31 cellular contexts compared by ENCODE assay signal in the genomic region with DNA sequence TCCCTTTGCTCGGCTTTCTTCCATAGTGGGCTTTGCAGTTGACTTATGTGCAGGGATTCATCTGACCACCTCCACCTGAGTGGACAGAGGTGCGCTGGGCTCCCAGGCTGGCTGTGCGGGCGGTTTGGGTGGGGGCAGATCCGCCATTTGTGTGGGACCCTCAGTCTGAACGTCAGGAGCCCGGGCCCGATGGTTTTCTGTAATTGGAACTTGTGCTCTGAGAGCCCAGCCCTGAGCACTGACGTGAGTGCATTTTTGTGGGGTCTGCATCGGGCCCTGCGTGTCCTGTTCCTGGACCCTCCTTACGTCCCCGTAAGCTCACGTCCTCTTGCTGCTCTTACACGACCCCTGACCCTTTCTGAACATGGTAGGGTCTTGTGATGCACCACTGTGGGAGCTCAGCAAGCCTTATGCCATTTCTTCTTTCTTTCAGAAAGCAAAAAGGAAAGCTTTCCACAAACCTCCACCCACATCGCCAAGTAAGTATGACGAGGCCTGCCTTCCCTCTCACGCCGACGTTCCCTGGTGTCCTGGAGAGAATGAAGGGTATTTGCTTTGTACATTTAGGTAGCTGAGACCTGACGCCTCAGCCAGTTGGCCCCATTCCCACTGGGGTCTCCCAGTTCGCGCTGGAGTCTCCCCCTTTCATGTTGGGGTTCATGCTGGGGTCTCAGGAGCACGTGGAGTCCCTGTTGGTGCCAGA.
"Had no signal": no experiment of that assay in that cellular context is flagged by ENCODE, and none has a peak within 500 bp of the region (broad histone marks: within the 10 kb centered on the region; RNA-seq: fewer than 3 reads in every experiment).

No MANE protein-coding gene starts in this region.

- H3K36me3 Mint-ChIP-seq: activated CD8-positive, alpha-beta memory T cell treated with anti-CD3 and anti-CD28 coated beads, Interleukin-2, amount 10 ng/mL, durations not matched to agents 7 days and 5 days; activated naive CD8-positive, alpha-beta T cell treated with anti-CD3 and anti-CD28 coated beads for 36 hours had no signal

- ATAC-seq: activated CD8-positive, alpha-beta memory T cell treated with anti-CD3 and anti-CD28 coated beads, Interleukin-2, amount 10 ng/mL, durations not matched to agents 7 days and 5 days; activated T-cell treated with anti-CD3 and anti-CD28 coated beads, Interleukin-2, amount 50 U/mL, for 72 hours; activated T-helper 17 cell treated with anti-CD3 and anti-CD28 coated beads, Interleukin-2, amount 50 U/mL, for 72 hours had no signal

- H3K27me3 ChIP-seq: ascending aorta, SJCRH30 had no signal

- H3K4me1 ChIP-seq: ascending aorta, SJCRH30 had no signal

- H3K27me3 Mint-ChIP-seq: activated CD4-positive, alpha-beta memory T cell treated with anti-CD3 and anti-CD28 coated beads, Interleukin-2, amount 10 ng/mL, durations not matched to agents 7 days and 5 days; activated CD8-positive, alpha-beta memory T cell treated with anti-CD3 and anti-CD28 coated beads, Interleukin-2, amount 10 ng/mL, durations not matched to agents 7 days and 5 days; activated naive CD8-positive, alpha-beta T cell treated with anti-CD3 and anti-CD28 coated beads for 36 hours; activated T-helper 17 cell treated with anti-CD3 and anti-CD28 coated beads, Interleukin-2, amount 50 U/mL, for 72 hours had no signal

- H3K9ac ChIP-seq: KMS-11 had no signal

- H3K9me3 Mint-ChIP-seq: activated CD4-positive, alpha-beta memory T cell treated with anti-CD3 and anti-CD28 coated beads, Interleukin-2, amount 10 ng/mL, durations not matched to agents 7 days and 5 days; activated naive CD8-positive, alpha-beta T cell treated with anti-CD3 and anti-CD28 coated beads for 36 hours; activated T-cell treated with anti-CD3 and anti-CD28 coated beads, Interleukin-2, amount 50 U/mL, for 72 hours; activated T-helper 17 cell treated with anti-CD3 and anti-CD28 coated beads, Interleukin-2, amount 50 U/mL, for 72 hours had no signal

- H3K36me3 ChIP-seq: SJCRH30 had no signal

- H3K27ac Mint-ChIP-seq: activated CD4-positive, alpha-beta memory T cell treated with anti-CD3 and anti-CD28 coated beads, Interleukin-2, amount 10 ng/mL, durations not matched to agents 7 days and 5 days; activated CD8-positive, alpha-beta memory T cell treated with anti-CD3 and anti-CD28 coated beads, Interleukin-2, amount 10 ng/mL, durations not matched to agents 7 days and 5 days; activated naive CD8-positive, alpha-beta T cell treated with anti-CD3 and anti-CD28 coated beads for 36 hours; activated T-cell treated with anti-CD3 and anti-CD28 coated beads, Interleukin-2, amount 50 U/mL, for 72 hours; activated T-helper 17 cell treated with anti-CD3 and anti-CD28 coated beads, Interleukin-2, amount 50 U/mL, for 72 hours had no signal

- H3K9me3 ChIP-seq: ascending aorta, SJCRH30 had no signal

- H3K4me3 ChIP-seq: ascending aorta, SJCRH30, SK-N-MC had no signal

- H3K4me3 Mint-ChIP-seq: activated CD4-positive, alpha-beta memory T cell treated with anti-CD3 and anti-CD28 coated beads, Interleukin-2, amount 10 ng/mL, durations not matched to agents 7 days and 5 days; activated CD8-positive, alpha-beta memory T cell treated with anti-CD3 and anti-CD28 coated beads, Interleukin-2, amount 10 ng/mL, durations not matched to agents 7 days and 5 days; activated naive CD8-positive, alpha-beta T cell treated with anti-CD3 and anti-CD28 coated beads for 36 hours; activated T-cell treated with anti-CD3 and anti-CD28 coated beads, Interleukin-2, amount 50 U/mL, for 72 hours; activated T-helper 17 cell treated with anti-CD3 and anti-CD28 coated beads, Interleukin-2, amount 50 U/mL, for 72 hours had no signal

- DNase-seq: activated CD4-positive, alpha-beta memory T cell treated with anti-CD3 and anti-CD28 coated beads, Interleukin-2, amount 10 ng/mL, durations not matched to agents 7 days and 5 days; activated CD4-positive, alpha-beta T cell treated with anti-CD3 and anti-CD28 coated beads for 1 hour; activated CD4-positive, alpha-beta T cell treated with anti-CD3 and anti-CD28 coated beads for 48 hours; activated CD4-positive, CD25-positive, alpha-beta regulatory T cell; activated CD8-positive, alpha-beta memory T cell treated with anti-CD3 and anti-CD28 coated beads for 24 hours; activated CD8-positive, alpha-beta memory T cell treated with anti-CD3 and anti-CD28 coated beads, Interleukin-2, amount 10 ng/mL, durations not matched to agents 7 days and 5 days; activated CD8-positive, alpha-beta memory T cell treated with anti-CD3 and anti-CD28 coated beads, Interleukin-2, amount 50 U/mL, for 48 hours; activated effector memory CD4-positive, alpha-beta T cell treated with anti-CD3 and anti-CD28 coated beads, Interleukin-2, amount 50 U/mL, for 16 hours; activated naive CD4-positive, alpha-beta T cell; activated naive CD4-positive, alpha-beta T cell treated with anti-CD3 and anti-CD28 coated beads, Interleukin-2, amount 50 U/mL, for 16 hours; activated naive CD8-positive, alpha-beta T cell treated with anti-CD3 and anti-CD28 coated beads for 36 hours; activated T-cell treated with anti-CD3 and anti-CD28 coated beads, Interleukin-2, amount 50 U/mL, for 72 hours; amygdala; NCI-H1092 treated with DMSO at 0.1 percent for 48 hours; NCI-H1417; NCI-H146; NCI-H187; NCI-H2029 treated with DMSO at 0.1 percent for 48 hours; NCI-H2107; NCI-H2171; NCI-H510A; NCI-H526; NCI-H748 treated with DMSO at 0.1 percent for 48 hours; OCI-M1; SJCRH30; T1000; WERI-Rb-1 had no signal

- H3K27ac ChIP-seq: ascending aorta, KMS-11, SJCRH30, SK-N-MC, WERI-Rb-1 had no signal
